In genomic region chr6:42820509-42821340, GRCh38 we compare ENCODE assay signal across 1 cellular context.
TF ChIP-seq lines count a peak whose summit lies in the region.

No MANE protein-coding gene starts in this region.

TF ChIP-seq in SK-N-SH treated with all-trans-retinoic acid at 6 μM for 48 hours, 23 proteins besides CTCF, POLR2A, EP300 and RAD21 (continued from another document):
- TF ChIP-seq, protein P1, sequence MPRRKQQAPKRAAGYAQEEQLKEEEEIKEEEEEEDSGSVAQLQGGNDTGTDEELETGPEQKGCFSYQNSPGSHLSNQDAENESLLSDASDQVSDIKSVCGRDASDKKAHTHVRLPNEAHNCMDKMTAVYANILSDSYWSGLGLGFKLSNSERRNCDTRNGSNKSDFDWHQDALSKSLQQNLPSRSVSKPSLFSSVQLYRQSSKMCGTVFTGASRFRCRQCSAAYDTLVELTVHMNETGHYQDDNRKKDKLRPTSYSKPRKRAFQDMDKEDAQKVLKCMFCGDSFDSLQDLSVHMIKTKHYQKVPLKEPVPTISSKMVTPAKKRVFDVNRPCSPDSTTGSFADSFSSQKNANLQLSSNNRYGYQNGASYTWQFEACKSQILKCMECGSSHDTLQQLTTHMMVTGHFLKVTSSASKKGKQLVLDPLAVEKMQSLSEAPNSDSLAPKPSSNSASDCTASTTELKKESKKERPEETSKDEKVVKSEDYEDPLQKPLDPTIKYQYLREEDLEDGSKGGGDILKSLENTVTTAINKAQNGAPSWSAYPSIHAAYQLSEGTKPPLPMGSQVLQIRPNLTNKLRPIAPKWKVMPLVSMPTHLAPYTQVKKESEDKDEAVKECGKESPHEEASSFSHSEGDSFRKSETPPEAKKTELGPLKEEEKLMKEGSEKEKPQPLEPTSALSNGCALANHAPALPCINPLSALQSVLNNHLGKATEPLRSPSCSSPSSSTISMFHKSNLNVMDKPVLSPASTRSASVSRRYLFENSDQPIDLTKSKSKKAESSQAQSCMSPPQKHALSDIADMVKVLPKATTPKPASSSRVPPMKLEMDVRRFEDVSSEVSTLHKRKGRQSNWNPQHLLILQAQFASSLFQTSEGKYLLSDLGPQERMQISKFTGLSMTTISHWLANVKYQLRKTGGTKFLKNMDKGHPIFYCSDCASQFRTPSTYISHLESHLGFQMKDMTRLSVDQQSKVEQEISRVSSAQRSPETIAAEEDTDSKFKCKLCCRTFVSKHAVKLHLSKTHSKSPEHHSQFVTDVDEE (CRISPR knock-in tag; IDR thresholded peaks at IDR 0.05) = no peak
- TF ChIP-seq ZFP30 (CRISPR knock-in tag; IDR thresholded peaks at IDR 0.05) = no peak
- TF ChIP-seq PPARA (CRISPR knock-in tag; IDR thresholded peaks at IDR 0.05; ENCODE audit: borderline replicate concordance) = no peak
- no peak for TF ChIP-seq ZC3H10 (CRISPR knock-in tag; IDR thresholded peaks at IDR 0.05)
- TF ChIP-seq ZFP3 (CRISPR knock-in tag; IDR thresholded peaks at IDR 0.05) = no peak
- TF ChIP-seq, protein P2, sequence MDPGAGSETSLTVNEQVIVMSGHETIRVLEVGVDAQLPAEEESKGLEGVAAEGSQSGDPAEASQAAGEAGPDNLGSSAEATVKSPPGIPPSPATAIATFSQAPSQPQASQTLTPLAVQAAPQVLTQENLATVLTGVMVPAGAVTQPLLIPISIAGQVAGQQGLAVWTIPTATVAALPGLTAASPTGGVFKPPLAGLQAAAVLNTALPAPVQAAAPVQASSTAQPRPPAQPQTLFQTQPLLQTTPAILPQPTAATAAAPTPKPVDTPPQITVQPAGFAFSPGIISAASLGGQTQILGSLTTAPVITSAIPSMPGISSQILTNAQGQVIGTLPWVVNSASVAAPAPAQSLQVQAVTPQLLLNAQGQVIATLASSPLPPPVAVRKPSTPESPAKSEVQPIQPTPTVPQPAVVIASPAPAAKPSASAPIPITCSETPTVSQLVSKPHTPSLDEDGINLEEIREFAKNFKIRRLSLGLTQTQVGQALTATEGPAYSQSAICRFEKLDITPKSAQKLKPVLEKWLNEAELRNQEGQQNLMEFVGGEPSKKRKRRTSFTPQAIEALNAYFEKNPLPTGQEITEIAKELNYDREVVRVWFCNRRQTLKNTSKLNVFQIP (CRISPR knock-in tag; IDR thresholded peaks at IDR 0.05; ENCODE audit: borderline replicate concordance, low read depth) = no peak
- no peak for TF ChIP-seq BACH2 (CRISPR knock-in tag; IDR thresholded peaks at IDR 0.05; ENCODE audit: borderline replicate concordance)
- TF ChIP-seq TCF4 (CRISPR knock-in tag; IDR thresholded peaks at IDR 0.05; ENCODE audit: borderline replicate concordance) = no peak
TF ChIP-seq in SK-N-SH treated with all-trans-retinoic acid at 6 μM for 48 hours: peak in this region for 0.
